In genomic region chr4:73735231-73735630, GRCh38 we compare ENCODE assay signal across 8 cellular contexts. TPM values are rescaled to one million over a fixed set of nuclear protein-coding genes. Genes with fewer than 3 reads are reported as not detected.
DNase-seq lines count a peak whose midpoint lies in the region; ATAC-seq, FAIRE-seq and TF ChIP-seq lines count a peak whose summit lies in the region.

No MANE protein-coding gene starts in this region.

- H3K4me3 Mint-ChIP-seq in CD14-positive monocyte = no peak overlapping the region

- no peak for TF ChIP-seq RAD21 in K562 (CRISPR knock-in tag; conservative IDR thresholded peaks at IDR 0.05 in 1 of 2, IDR thresholded peaks at IDR 0.05 in 1 of 2)

- peaks cover 0 to 11% of the 10 kb centered on the region in 2 donors for H3K36me3 Mint-ChIP-seq in CD14-positive monocyte

- intact Hi-C loops in CD14-positive monocyte (cut with micrococcal nuclease) = loop anchor here (10.0 kb wide), 2 partner anchors 100 to 280 kb away; partner anchors contain the start of gene CXCL6 (in 1 of the 2)
- intact Hi-C loops in K562 (cut with micrococcal nuclease) = no loop called here
- intact Hi-C loops in ovary (cut with DNase I) = no loop called here

- POLR2A ChIA-PET in K562 (lab: Yijun Ruan, JAX) = no interaction called here

- H3K27me3 Mint-ChIP-seq in CD14-positive monocyte (ENCODE audit: low read depth in 3 of 3) = peaks cover 0 to 5% (median 0%) of the 10 kb centered on the region in 3 donors

- H3K4me1 ChIP-seq in K562 (replicated peaks in 1 of 2; ENCODE audit: control insufficient read depth in 2 of 2, insufficient read depth in 2 of 2, low read length in 2 of 2) (peaks cover 0 to 27% of the 10 kb centered on the region in 2 experiments; a peak in 4 of 5 replicates), ovary (ENCODE audit: insufficient read depth) (no peaks in the 10 kb centered on the region)

- no TSS peak for BruUV-seq in K562 (replicated peaks; lab: Mats Ljungman, UMichigan)

- 3% methylated on average over 2 of the region's 3 CpGs for WGBS in K562 (ENCODE audit: insufficient coverage, low coverage, missing lambda C conversion rate)
- WGBS in ovary, 3 donors = 45 to 71% (median 50%) methylated on average over 3 of the region's 3 CpGs

- FAIRE-seq in K562 (lab: Jason Lieb, UNC) = no peak

- H3K36me3 ChIP-seq in K562 (ENCODE audit: control insufficient read depth, insufficient read depth, low read length) (no peaks in the 10 kb centered on the region), ovary (no peaks in the 10 kb centered on the region)

- H3K27me3 ChIP-seq in K562 (ENCODE audit: control insufficient read depth in 2 of 2, insufficient read depth in 2 of 2, low read length in 2 of 2) (no peaks in the 10 kb centered on the region), ovary (no peaks in the 10 kb centered on the region)

- H3K4me1 Mint-ChIP-seq in CD14-positive monocyte = peaks cover 57% of the 10 kb centered on the region

- TF ChIP-seq EP300 in K562 (IDR thresholded peaks at IDR 0.05; ENCODE audit: low read length) (0 out of 2 replicates have a peak, but pooled peaks have one; percentile 42), ovary (IDR thresholded peaks at IDR 0.05) (no peak)

- H3K79me2 ChIP-seq in K562 (ENCODE audit: control insufficient read depth, insufficient read depth, low read length) = no peaks in the 10 kb centered on the region

- no peak for DNase-seq in CD14-positive monocyte (ENCODE audit: low spot score)
- peak in 2 of 4 experiments; percentile 24 to 29 for DNase-seq in K562 (ENCODE audit: extremely low read depth in 1 of 4, low spot score in 3 of 4)
- DNase-seq in activated CD4-positive, CD25-positive, alpha-beta regulatory T cell (lab: John Stamatoyannopoulos, UW) = no peak
- no peak for DNase-seq in NCI-H128 (lab: John Stamatoyannopoulos, UW; ENCODE audit: unreplicated experiment)
- no peak for DNase-seq in ovary
- no peak for DNase-seq in NCI-H748 treated with DMSO at 0.1 percent for 48 hours (lab: John Stamatoyannopoulos, UW)

- H3K9me1 ChIP-seq in K562 (ENCODE audit: control insufficient read depth, insufficient read depth, low read length) = no peaks in the 10 kb centered on the region

- H2AFZ ChIP-seq in K562 (ENCODE audit: low read depth, low read length) = peak overlapping the region; percentile 50; the same call in 1 of the 2 replicates

- H4K20me1 ChIP-seq in K562 (replicated peaks; ENCODE audit: control insufficient read depth, insufficient read depth, low read length) = no peaks in the 10 kb centered on the region

- CTCF ChIA-PET in K562 (lab: Yijun Ruan, JAX; ENCODE audit: low intra/inter-chr PET ratio) = no interaction called here

- no peak overlapping the region for H3K4me3 ChIP-seq in K562
- no peak overlapping the region for H3K4me3 ChIP-seq in ovary

- peak overlapping the region; percentile 26; the same call in 1 of the 3 replicates for H3K27ac ChIP-seq in K562 (ENCODE audit: extremely low read depth, low read depth, low read length)
- no peak overlapping the region for H3K27ac ChIP-seq in ovary

- in situ Hi-C loops in K562 (cut with MboI) = no loop called here

- TF ChIP-seq CTCF in CD14-positive monocyte (IDR thresholded peaks at IDR 0.05) (no peak), K562 (IDR thresholded peaks at IDR 0.05 in 2 of 3, conservative IDR thresholded peaks at IDR 0.05 in 1 of 3; ENCODE audit: insufficient read depth in 2 of 3, low read depth in 1 of 3, low read length in 3 of 3) (no peak), ovary (IDR thresholded peaks at IDR 0.05) (no peak)

- TF ChIP-seq POLR2A in K562 (conservative IDR thresholded peaks at IDR 0.05) = no peak
- TF ChIP-seq POLR2A in ovary (IDR thresholded peaks at IDR 0.05) = no peak

- H3K9me3 Mint-ChIP-seq in CD14-positive monocyte = peaks cover 0 to 5% (median 0%) of the 10 kb centered on the region in 7 donors

- H3K9ac ChIP-seq in K562 (ENCODE audit: insufficient read depth in 1 of 2, low read depth in 2 of 2, low read length in 2 of 2) = no peak overlapping the region

- no peaks in the 10 kb centered on the region for H3K9me3 ChIP-seq in K562 (replicated peaks; ENCODE audit: control insufficient read depth, insufficient read depth, low read depth, low read length)
- no peaks in the 10 kb centered on the region for H3K9me3 ChIP-seq in ovary

- H3K27ac Mint-ChIP-seq in CD14-positive monocyte = peak overlapping the region; percentile 75 to 97 (median 95)

- H3K4me2 ChIP-seq in K562 (ENCODE audit: insufficient read depth, low read length) = no peak overlapping the region

- peak; percentile 74 for ATAC-seq in GM19468 (IDR thresholded peaks at IDR 0.05; ENCODE audit: extremely low read depth, unreplicated experiment)
- ATAC-seq in HG03342 (IDR thresholded peaks at IDR 0.05; ENCODE audit: unreplicated experiment) = peak; percentile 93
- peak; percentile 59 for ATAC-seq in K562

TF ChIP-seq in K562, 482 proteins besides CTCF, POLR2A, EP300 and RAD21 (continues in another document):
- TF ChIP-seq SMARCA4 (IDR thresholded peaks at IDR 0.05) (peak; percentile 74; the same call in 1 of the 2 replicates), E2F4 (CRISPR knock-in tag; IDR thresholded peaks at IDR 0.05; ENCODE audit: low read depth) (no peak), GTF2B (IDR thresholded peaks at IDR 0.05; ENCODE audit: extremely low read depth, insufficient read length) (no peak), MAFF (IDR thresholded peaks at IDR 0.05; ENCODE audit: low read length) (peak; percentile 59; the same call in 1 of the 2 replicates), ETS1 (conservative IDR thresholded peaks at IDR 0.05; ENCODE audit: control insufficient read depth, low read depth, low read length) (no peak), LEF1 (IDR thresholded peaks at IDR 0.05) (peak; percentile 58; the same call in 1 of the 2 replicates), POLR3G (IDR thresholded peaks at IDR 0.05; ENCODE audit: extremely low read depth, insufficient read length, insufficient replicate concordance) (no peak), RFX1 (IDR thresholded peaks at IDR 0.05) (0 out of 2 replicates have a peak, but pooled peaks have one; percentile 11), SPI1 (IDR thresholded peaks at IDR 0.05; ENCODE audit: borderline replicate concordance, low read depth, low read length) (peak; percentile 64), ZNF217 (CRISPR knock-in tag; IDR thresholded peaks at IDR 0.05) (no peak)

RNA-seq across cellular contexts. Expression of gene CXCL8, which starts 5.1 kb away (rescaled TPM):
- polyA plus RNA-seq in CD14-positive monocyte (100 to 1,000 TPM; 275 to 328 TPM), K562 (2011; rRNA removed) (3.4 and 7.7 TPM in 2 replicates), K562 (2014; fragmentation: Illumina TruSeq; extraction: Trizol) (2.9 and 3.3 TPM in 2 replicates), K562 (2014; fragmentation: Nextera tagmentation; extraction: Ambion mirVana) (1 to 10 TPM; 5.8 to 6.9 TPM), K562 (2014; rRNA removed) (2.5 and 2.8 TPM in 2 replicates), ovary (1 to 10 TPM; 1.2 to 6.6 TPM)
- total RNA-seq in K562 (2011; cell fraction: chromatin; rRNA removed; ENCODE audit: low replicate concordance) = 5.3 and 6.5 TPM in 2 replicates
- total RNA-seq in K562 (2011; cell fraction: nucleolus; rRNA removed) = 5.8 and 9.7 TPM in 2 replicates
- total RNA-seq in K562 (2011; cell fraction: nucleoplasm; rRNA removed) = 6.0 and 11.8 TPM in 2 replicates
- total RNA-seq in K562 (2014; rRNA removed) (1.8 and 2.2 TPM in 2 replicates), K562 (2014; rRNA removed; fragmentation: Illumina TruSeq; extraction: Trizol) (4.8 and 6.2 TPM in 2 replicates), K562 (2015; rRNA removed; fragmentation: Illumina TruSeq; extraction: Trizol) (1.0 and 1.6 TPM in 2 replicates), K562 (2021) (3.2 and 3.3 TPM in 2 replicates), ovary (10 to 100 TPM in 2 of 7 donors, 1 to 10 TPM in 3, under 1 TPM in 2; 0.48 to 48.3 (median 2.6) TPM)
- polyA plus RNA-seq in K562 (2011; cell fraction: cytosol; rRNA removed) = 1.00 and 1.1 TPM in 2 replicates
- 6.8 and 9.9 TPM in 2 replicates for polyA plus RNA-seq in K562 (2011; cell fraction: nucleus; rRNA removed)
- 8.8 and 15.3 TPM in 2 replicates for polyA plus RNA-seq in K562 (2012)
- polyA minus RNA-seq in K562 (2011; rRNA and poly(A)+ RNA removed) = 5.1 and 7.4 TPM in 2 replicates
- 3.6 and 6.0 TPM in 2 replicates for polyA minus RNA-seq in K562 (2011; cell fraction: cytosol; rRNA and poly(A)+ RNA removed)
- polyA minus RNA-seq in K562 (2011; cell fraction: nucleus; rRNA and poly(A)+ RNA removed) = 4.9 and 5.5 TPM in 2 replicates

Comparison
In these comparisons a context has a peak if more than half of its experiments do, and no peak if none do; other contexts are left out.
1. RNA of gene CXCL8, which starts 5.1 kb away (polyA plus RNA-seq): 275 to 328 TPM in CD14-positive monocyte; 1.2 to 6.6 TPM in ovary and 1.00 to 15.3 TPM in K562; every median in the first group is over 10 times any median in the second.
2. intact Hi-C loops: an anchor here in CD14-positive monocyte (10.0 kb wide); none called in K562 and ovary.
3. Peak in every context shown above with its lines, with median percentiles within 50 percentile points of each other: ATAC-seq.